8 cellular contexts compared by ENCODE assay signal in genomic region chr17:35313875-35314409, GRCh38. TPM values are rescaled to one million over a fixed set of nuclear protein-coding genes. Genes with fewer than 3 reads are reported as not detected.
DNase-seq lines count a peak whose midpoint lies in the region; ATAC-seq and TF ChIP-seq lines count a peak whose summit lies in the region.

No MANE protein-coding gene starts in this region.

- no peak for TF ChIP-seq CTCF in HFFc6 (IDR thresholded peaks at IDR 0.05)

- peaks cover 17% of the 10 kb centered on the region; the same call in 1 of the 2 replicates for H3K27me3 ChIP-seq in iPS-20b (ENCODE audit: insufficient read depth, low read length)

- peaks cover 3% of the 10 kb centered on the region for H3K4me1 ChIP-seq in iPS-20b (ENCODE audit: insufficient read depth, low read length)

- peaks cover 1% of the 10 kb centered on the region; the same call in 1 of the 2 replicates for H3K27me3 Mint-ChIP-seq in HFFc6 (ENCODE audit: insufficient read depth)
- H3K27me3 Mint-ChIP-seq in activated T-helper 17 cell treated with anti-CD3 and anti-CD28 coated beads, Interleukin-2, amount 50 U/mL, for 72 hours = no peaks in the 10 kb centered on the region

- no peaks in the 10 kb centered on the region for H3K36me3 ChIP-seq in iPS-20b (ENCODE audit: insufficient read depth, low read depth, low read length)

- no peak overlapping the region for H3K4me3 Mint-ChIP-seq in HFFc6
- peak overlapping the region; percentile 90 for H3K4me3 Mint-ChIP-seq in activated T-helper 17 cell treated with anti-CD3 and anti-CD28 coated beads, Interleukin-2, amount 50 U/mL, for 72 hours

- H3K9ac ChIP-seq in iPS-20b (ENCODE audit: low read depth, low read length) = no peak overlapping the region; the same call in 1 of the 2 replicates

- peak overlapping the region; percentile 27; the same call in 1 of the 2 replicates for H3K27ac Mint-ChIP-seq in HFFc6
- peak overlapping the region; percentile 92 for H3K27ac Mint-ChIP-seq in activated T-helper 17 cell treated with anti-CD3 and anti-CD28 coated beads, Interleukin-2, amount 50 U/mL, for 72 hours
- H3K27ac Mint-ChIP-seq in activated naive CD4-positive, alpha-beta T cell treated with anti-CD3 and anti-CD28 coated beads, Interleukin-2, amount 50 U/mL, for 72 hours = peak overlapping the region in 1 of 2 donors; percentile 87

- no peak for ATAC-seq in activated T-helper 17 cell treated with anti-CD3 and anti-CD28 coated beads, Interleukin-2, amount 50 U/mL, for 72 hours (replicated peaks)
- ATAC-seq in HG03457 (IDR thresholded peaks at IDR 0.05; ENCODE audit: unreplicated experiment) (no peak), HG02973 (IDR thresholded peaks at IDR 0.05; ENCODE audit: unreplicated experiment) (no peak)
- no peak for ATAC-seq in activated naive CD4-positive, alpha-beta T cell treated with anti-CD3 and anti-CD28 coated beads, Interleukin-2, amount 50 U/mL, for 72 hours

- peak overlapping the region; percentile 67; the same call in 1 of the 2 replicates for H3K4me3 ChIP-seq in iPS-20b (ENCODE audit: low read length)

- no peaks in the 10 kb centered on the region for H3K9me3 ChIP-seq in iPS-20b (ENCODE audit: insufficient read depth, low read depth, low read length)

- no peaks in the 10 kb centered on the region for H3K9me3 Mint-ChIP-seq in HFFc6
- no peaks in the 10 kb centered on the region for H3K9me3 Mint-ChIP-seq in activated T-helper 17 cell treated with anti-CD3 and anti-CD28 coated beads, Interleukin-2, amount 50 U/mL, for 72 hours
- H3K9me3 Mint-ChIP-seq in activated naive CD4-positive, alpha-beta T cell treated with anti-CD3 and anti-CD28 coated beads, Interleukin-2, amount 50 U/mL, for 72 hours = peaks cover 0 to 4% of the 10 kb centered on the region in 2 donors

- DNase-seq in HFFc6 (no peak), NCI-H2081 treated with DMSO at 0.1 percent for 48 hours (lab: John Stamatoyannopoulos, UW) (no peak)
- peak; percentile 4 for DNase-seq in stimulated activated CD8-positive, alpha-beta memory T cell treated with anti-CD3 and anti-CD28 coated beads, Interleukin-15, amount 100 ng/mL, for 24 hours (ENCODE audit: low read depth)
- no peak for DNase-seq in activated naive CD4-positive, alpha-beta T cell treated with anti-CD3 and anti-CD28 coated beads, Interleukin-2, amount 50 U/mL, for 72 hours (ENCODE audit: low spot score in 2 of 2)

- H3K4me1 Mint-ChIP-seq in HFFc6 (ENCODE audit: low read depth) = peaks cover 30% of the 10 kb centered on the region
- peaks cover 24% of the 10 kb centered on the region for H3K4me1 Mint-ChIP-seq in activated T-helper 17 cell treated with anti-CD3 and anti-CD28 coated beads, Interleukin-2, amount 50 U/mL, for 72 hours

- no peak overlapping the region for H3K27ac ChIP-seq in iPS-20b (ENCODE audit: low read length)

- no peaks in the 10 kb centered on the region for H3K36me3 Mint-ChIP-seq in HFFc6 (ENCODE audit: low read depth)
- no peaks in the 10 kb centered on the region for H3K36me3 Mint-ChIP-seq in activated T-helper 17 cell treated with anti-CD3 and anti-CD28 coated beads, Interleukin-2, amount 50 U/mL, for 72 hours (ENCODE audit: low read depth)
- H3K36me3 Mint-ChIP-seq in activated naive CD4-positive, alpha-beta T cell treated with anti-CD3 and anti-CD28 coated beads, Interleukin-2, amount 50 U/mL, for 72 hours = no peaks in the 10 kb centered on the region

RNA-seq across cellular contexts. Expression of gene SLFN11, which starts 59.5 kb away (rescaled TPM):
- total RNA-seq in HFFc6 (2021; fragmentation: NEBNext Ultra II Directional; extraction: Animal tissue kit (Norgen Biotek cat#: 25700)) = 10 to 100 TPM; 24.2 to 44.3 (median 37.9) TPM
- total RNA-seq in activated T-helper 17 cell treated with anti-CD3 and anti-CD28 coated beads, Interleukin-2, amount 50 U/mL, for 72 hours = 100 to 1,000 TPM in 1 of 2 donors, 10 to 100 TPM in 1; 77.5 to 112 TPM
- 10 to 100 TPM; 64.6 to 96.7 TPM for total RNA-seq in activated naive CD4-positive, alpha-beta T cell treated with anti-CD3 and anti-CD28 coated beads, Interleukin-2, amount 50 U/mL, for 72 hours
